ENCODE assay signal across 1 cellular context in the genomic region with DNA sequence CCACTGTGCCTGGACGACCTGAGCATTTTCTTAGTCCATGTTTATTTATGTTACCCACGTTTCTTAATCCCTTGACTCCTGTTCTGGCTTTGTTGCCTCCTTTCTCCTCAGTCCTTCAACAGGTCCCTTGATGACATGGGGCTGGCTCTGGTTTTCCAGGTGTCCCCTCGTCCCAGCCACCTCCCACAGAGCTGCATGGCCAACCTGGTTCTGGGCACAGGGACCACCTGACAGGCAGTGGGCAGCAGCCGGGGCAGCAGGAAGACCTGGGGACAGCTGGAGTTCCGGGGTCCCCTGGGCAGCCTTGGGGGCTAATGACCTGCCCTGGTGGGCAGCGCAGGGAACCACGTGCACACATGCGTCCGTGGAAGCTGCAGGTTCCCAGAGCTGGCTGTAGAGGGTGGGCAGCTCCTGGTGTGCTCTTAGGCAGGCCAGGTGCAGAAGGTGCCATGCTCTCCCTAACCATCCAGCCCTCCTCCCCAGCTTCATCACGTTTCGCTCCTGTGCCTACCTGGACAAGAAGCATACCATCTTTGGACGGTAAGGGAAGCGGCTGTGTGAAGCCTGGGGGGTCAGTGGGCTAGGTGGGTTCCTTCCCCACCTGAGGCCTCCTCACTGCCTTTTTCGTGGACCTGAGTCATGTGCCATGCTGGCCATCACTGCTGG.
TF ChIP-seq lines count a peak whose summit lies in the region.

No MANE protein-coding gene starts in this region.

TF ChIP-seq in GM12878, 131 proteins besides CTCF, POLR2A, EP300 and RAD21:
- TF ChIP-seq SUZ12 (IDR thresholded peaks at IDR 0.05; ENCODE audit: unreplicated experiment), result no peak
- TF ChIP-seq RCOR1 (conservative IDR thresholded peaks at IDR 0.05; ENCODE audit: low read depth, low read length), result no peak
- TF ChIP-seq BMI1 (IDR thresholded peaks at IDR 0.05; ENCODE audit: borderline replicate concordance), result no peak
- TF ChIP-seq CHD2 (IDR thresholded peaks at IDR 0.05; ENCODE audit: borderline replicate concordance, low read depth, low read length), result no peak
- TF ChIP-seq ZNF622 (IDR thresholded peaks at IDR 0.05), result no peak
- no peak for TF ChIP-seq NFIC (IDR thresholded peaks at IDR 0.05; ENCODE audit: low read depth, low read length)
- no peak for TF ChIP-seq ZNF687 (IDR thresholded peaks at IDR 0.05)
- TF ChIP-seq, protein P1, sequence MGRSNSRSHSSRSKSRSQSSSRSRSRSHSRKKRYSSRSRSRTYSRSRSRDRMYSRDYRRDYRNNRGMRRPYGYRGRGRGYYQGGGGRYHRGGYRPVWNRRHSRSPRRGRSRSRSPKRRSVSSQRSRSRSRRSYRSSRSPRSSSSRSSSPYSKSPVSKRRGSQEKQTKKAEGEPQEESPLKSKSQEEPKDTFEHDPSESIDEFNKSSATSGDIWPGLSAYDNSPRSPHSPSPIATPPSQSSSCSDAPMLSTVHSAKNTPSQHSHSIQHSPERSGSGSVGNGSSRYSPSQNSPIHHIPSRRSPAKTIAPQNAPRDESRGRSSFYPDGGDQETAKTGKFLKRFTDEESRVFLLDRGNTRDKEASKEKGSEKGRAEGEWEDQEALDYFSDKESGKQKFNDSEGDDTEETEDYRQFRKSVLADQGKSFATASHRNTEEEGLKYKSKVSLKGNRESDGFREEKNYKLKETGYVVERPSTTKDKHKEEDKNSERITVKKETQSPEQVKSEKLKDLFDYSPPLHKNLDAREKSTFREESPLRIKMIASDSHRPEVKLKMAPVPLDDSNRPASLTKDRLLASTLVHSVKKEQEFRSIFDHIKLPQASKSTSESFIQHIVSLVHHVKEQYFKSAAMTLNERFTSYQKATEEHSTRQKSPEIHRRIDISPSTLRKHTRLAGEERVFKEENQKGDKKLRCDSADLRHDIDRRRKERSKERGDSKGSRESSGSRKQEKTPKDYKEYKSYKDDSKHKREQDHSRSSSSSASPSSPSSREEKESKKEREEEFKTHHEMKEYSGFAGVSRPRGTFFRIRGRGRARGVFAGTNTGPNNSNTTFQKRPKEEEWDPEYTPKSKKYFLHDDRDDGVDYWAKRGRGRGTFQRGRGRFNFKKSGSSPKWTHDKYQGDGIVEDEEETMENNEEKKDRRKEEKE (IDR thresholded peaks at IDR 0.05), result no peak
- no peak for TF ChIP-seq KLF5 (IDR thresholded peaks at IDR 0.05; ENCODE audit: partially characterized antibody)
- TF ChIP-seq PRDM15 (CRISPR knock-in tag; IDR thresholded peaks at IDR 0.05), result no peak
- TF ChIP-seq IRF3 (IDR thresholded peaks at IDR 0.05), result no peak
- no peak for TF ChIP-seq POLR2AphosphoS5 (IDR thresholded peaks at IDR 0.05; ENCODE audit: low read length)
- TF ChIP-seq HDAC2 (IDR thresholded peaks at IDR 0.05), result no peak
- TF ChIP-seq, protein P2, sequence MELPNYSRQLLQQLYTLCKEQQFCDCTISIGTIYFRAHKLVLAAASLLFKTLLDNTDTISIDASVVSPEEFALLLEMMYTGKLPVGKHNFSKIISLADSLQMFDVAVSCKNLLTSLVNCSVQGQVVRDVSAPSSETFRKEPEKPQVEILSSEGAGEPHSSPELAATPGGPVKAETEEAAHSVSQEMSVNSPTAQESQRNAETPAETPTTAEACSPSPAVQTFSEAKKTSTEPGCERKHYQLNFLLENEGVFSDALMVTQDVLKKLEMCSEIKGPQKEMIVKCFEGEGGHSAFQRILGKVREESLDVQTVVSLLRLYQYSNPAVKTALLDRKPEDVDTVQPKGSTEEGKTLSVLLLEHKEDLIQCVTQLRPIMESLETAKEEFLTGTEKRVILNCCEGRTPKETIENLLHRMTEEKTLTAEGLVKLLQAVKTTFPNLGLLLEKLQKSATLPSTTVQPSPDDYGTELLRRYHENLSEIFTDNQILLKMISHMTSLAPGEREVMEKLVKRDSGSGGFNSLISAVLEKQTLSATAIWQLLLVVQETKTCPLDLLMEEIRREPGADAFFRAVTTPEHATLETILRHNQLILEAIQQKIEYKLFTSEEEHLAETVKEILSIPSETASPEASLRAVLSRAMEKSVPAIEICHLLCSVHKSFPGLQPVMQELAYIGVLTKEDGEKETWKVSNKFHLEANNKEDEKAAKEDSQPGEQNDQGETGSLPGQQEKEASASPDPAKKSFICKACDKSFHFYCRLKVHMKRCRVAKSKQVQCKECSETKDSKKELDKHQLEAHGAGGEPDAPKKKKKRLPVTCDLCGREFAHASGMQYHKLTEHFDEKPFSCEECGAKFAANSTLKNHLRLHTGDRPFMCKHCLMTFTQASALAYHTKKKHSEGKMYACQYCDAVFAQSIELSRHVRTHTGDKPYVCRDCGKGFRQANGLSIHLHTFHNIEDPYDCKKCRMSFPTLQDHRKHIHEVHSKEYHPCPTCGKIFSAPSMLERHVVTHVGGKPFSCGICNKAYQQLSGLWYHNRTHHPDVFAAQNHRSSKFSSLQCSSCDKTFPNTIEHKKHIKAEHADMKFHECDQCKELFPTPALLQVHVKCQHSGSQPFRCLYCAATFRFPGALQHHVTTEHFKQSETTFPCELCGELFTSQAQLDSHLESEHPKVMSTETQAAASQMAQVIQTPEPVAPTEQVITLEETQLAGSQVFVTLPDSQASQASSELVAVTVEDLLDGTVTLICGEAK (IDR thresholded peaks at IDR 0.05; ENCODE audit: borderline replicate concordance), result no peak
- TF ChIP-seq HCFC1 (IDR thresholded peaks at IDR 0.05; ENCODE audit: low read length), result no peak
